Comparison of ENCODE assay signal across 1 cellular context in genomic region chr17:76155988-76156661, GRCh38.
TF ChIP-seq lines count a peak whose summit lies in the region.

No MANE protein-coding gene starts in this region.

TF ChIP-seq in GM23338, 12 proteins besides CTCF, POLR2A, EP300 and RAD21 (continued from another document):
- TF ChIP-seq EZH2phosphoT487 (IDR thresholded peaks at IDR 0.05; ENCODE audit: unreplicated experiment) (no peak), NANOG (IDR thresholded peaks at IDR 0.05; ENCODE audit: borderline replicate concordance) (no peak), ZNF462 (CRISPR knock-in tag; IDR thresholded peaks at IDR 0.05) (no peak), POLR2AphosphoS5 (IDR thresholded peaks at IDR 0.05; ENCODE audit: low read depth) (no peak), CREB1 (CRISPR knock-in tag; IDR thresholded peaks at IDR 0.05; ENCODE audit: low read depth) (no peak), EZH2 (IDR thresholded peaks at IDR 0.05; ENCODE audit: low read depth, unreplicated experiment) (no peak), JUNB (IDR thresholded peaks at IDR 0.05; ENCODE audit: unreplicated experiment) (no peak), ZNF331 (CRISPR knock-in tag; IDR thresholded peaks at IDR 0.05; ENCODE audit: low read depth) (no peak), STAT1 (IDR thresholded peaks at IDR 0.05; ENCODE audit: unreplicated experiment) (no peak), REST (IDR thresholded peaks at IDR 0.05; ENCODE audit: unreplicated experiment) (no peak), ZNF114 (CRISPR knock-in tag; IDR thresholded peaks at IDR 0.05) (no peak)
